28 cellular contexts compared by ENCODE assay signal in the genomic region with DNA sequence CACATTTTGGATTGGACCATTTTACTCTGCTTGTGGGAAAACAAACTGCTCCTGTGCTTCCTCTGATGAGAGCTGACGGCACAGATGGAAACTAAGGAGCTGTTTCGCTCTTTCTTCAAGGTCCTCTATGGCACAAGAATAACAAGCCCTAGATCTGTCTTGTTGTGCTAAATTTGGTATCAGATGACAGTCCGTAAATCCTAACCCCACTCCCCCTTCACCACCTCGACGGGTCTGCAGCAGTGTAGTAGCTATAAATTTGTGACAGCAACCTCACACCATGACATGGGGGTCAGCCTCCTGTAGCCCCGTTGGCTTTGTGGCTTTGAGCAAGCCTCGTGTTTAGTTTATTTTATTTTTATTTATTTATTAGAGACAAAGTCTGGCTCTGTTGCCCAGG.
"Had no signal": no experiment of that assay in that cellular context is flagged by ENCODE, and none has a peak within 500 bp of the region (broad histone marks: within the 10 kb centered on the region; RNA-seq: fewer than 3 reads in every experiment).

No MANE protein-coding gene starts in this region.

- H3K36me3 ChIP-seq: brain microvascular endothelial cell, heart left ventricle, left lung, lower lobe of right lung, neutrophil, spleen, uterus had no signal

- H3K4me3 ChIP-seq: coronary artery, heart left ventricle, left lung, lower lobe of right lung, mucosa of descending colon, spleen, testis, uterus had no signal

- H3K27me3 ChIP-seq: brain microvascular endothelial cell, foreskin keratinocyte, heart left ventricle, left lung, neutrophil, spleen, testis, uterus had no signal

- H3K27ac ChIP-seq: brain microvascular endothelial cell, coronary artery, foreskin keratinocyte, heart left ventricle, left lung, lower lobe of right lung, neutrophil, spleen, testis, uterus, VCaP had no signal

- H3K9me3 ChIP-seq: heart left ventricle, lower lobe of right lung, mucosa of descending colon, neutrophil, testis, uterus had no signal

- H3K4me1 ChIP-seq: spleen, testis, uterus had no signal

- DNase-seq: activated CD4-positive, alpha-beta T cell treated with anti-CD3 and anti-CD28 coated beads for 4 hours; activated CD4-positive, alpha-beta T cell treated with anti-CD3 and anti-CD28 coated beads, Interleukin-2, amount 50 U/mL, for 48 hours; activated CD8-positive, alpha-beta memory T cell treated with anti-CD3 and anti-CD28 coated beads for 24 hours; activated gamma-delta T cell treated with Interleukin-2 at 50 U/mL for 16 hours; activated naive CD4-positive, alpha-beta T cell treated with anti-CD3 and anti-CD28 coated beads, Interleukin-2, amount 50 U/mL, for 16 hours; amniotic stem cell; brain microvascular endothelial cell; effector memory CD8-positive, alpha-beta T cell; erythroblast; foreskin keratinocyte; heart left ventricle; hypothalamus; immature natural killer cell; left lung; lower lobe of right lung; mesendoderm; mucosa of descending colon; right cardiac atrium; spleen; stimulated activated CD4-positive, alpha-beta T cell treated with anti-CD3 and anti-CD28 coated beads, Interleukin-2, amount 100 ng/mL, for 48 hours; stimulated activated naive CD4-positive, alpha-beta T cell treated with Interleukin-2 at 50 U/mL for 16 hours; testis; trophoblast cell; uterus had no signal

- FAIRE-seq: astrocyte had no signal

- ATAC-seq: effector memory CD8-positive, alpha-beta T cell; foreskin keratinocyte; heart left ventricle; left lung; lower lobe of right lung; mucosa of descending colon; right cardiac atrium had no signal
